In the genomic region with DNA sequence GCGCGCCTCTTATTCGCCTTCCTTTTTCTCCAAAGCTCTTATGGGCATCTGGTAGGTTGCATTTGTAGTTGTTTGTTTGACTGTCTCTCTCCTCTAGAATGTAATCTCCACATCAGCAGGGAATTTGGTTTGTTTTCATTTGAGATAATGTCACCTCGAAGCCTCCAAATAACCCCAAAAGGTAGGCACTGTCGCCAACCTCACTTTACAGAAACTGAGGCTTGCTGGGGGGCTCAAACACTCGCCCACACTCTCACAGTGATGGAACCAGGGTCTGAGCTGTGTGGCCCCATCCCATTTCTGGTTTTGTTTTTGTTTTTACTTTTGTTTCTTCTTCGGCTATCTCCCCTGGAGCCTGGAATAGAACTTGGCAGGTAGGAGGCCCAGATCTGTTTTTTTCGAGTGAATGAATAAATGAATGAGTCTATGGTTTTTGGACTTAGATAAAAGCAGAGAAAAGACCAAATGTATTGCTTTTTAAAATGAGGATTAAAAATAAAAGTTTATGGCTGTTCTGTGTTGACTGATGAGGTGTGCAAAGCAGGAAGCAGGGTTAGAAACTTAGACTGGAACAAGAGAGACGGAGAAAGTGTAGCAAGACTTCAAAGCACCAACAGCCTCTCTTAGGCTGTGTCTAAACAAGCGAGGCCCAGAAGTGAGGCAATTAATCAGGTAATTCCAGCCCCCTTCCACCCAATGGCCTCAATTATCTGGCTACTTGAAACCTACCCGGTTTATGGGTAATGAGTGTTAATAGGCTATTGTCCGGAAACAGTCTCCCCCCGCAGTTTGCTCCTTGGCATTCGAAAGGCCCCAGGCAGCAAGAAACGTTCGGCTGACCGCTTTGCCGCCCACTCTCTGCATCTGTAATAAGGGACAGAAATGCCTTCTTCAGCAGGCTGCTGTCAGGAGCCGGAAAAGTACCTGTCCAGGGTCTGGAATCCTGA, we compare ENCODE assay signal across 14 cellular contexts.
A peak's percentile ranks its signal among the peaks of the same experiment; 100 is the strongest.
DNase-seq lines count a peak whose midpoint lies in the region.
"Had no signal": no experiment of that assay in that cellular context is flagged by ENCODE, and none has a peak within 500 bp of the region (broad histone marks: within the 10 kb centered on the region; RNA-seq: fewer than 3 reads in every experiment).

No MANE protein-coding gene starts in this region.

- peak; percentile 57 for DNase-seq in NCI-H748 (lab: John Stamatoyannopoulos, UW; ENCODE audit: unreplicated experiment)
- DNase-seq in NCI-H748 treated with DMSO at 0.1 percent for 48 hours (lab: John Stamatoyannopoulos, UW): no peak
- peak; percentile 66 for DNase-seq in HuH-7 (ENCODE audit: low spot score)
- peak; percentile 87 for DNase-seq in islet precursor cell
- peak; percentile 48 for DNase-seq in renal cortical epithelial cell (ENCODE audit: low read depth)
- no peak for DNase-seq in HCEC 1CT
- no peak for DNase-seq in stimulated activated CD4-positive, alpha-beta T cell treated with anti-CD3 and anti-CD28 coated beads, Interleukin-2, amount 100 ng/mL, for 24 hours
- no peak for DNase-seq in SKM-1 treated with dmso at 0.1 percent for 144 hours (lab: John Stamatoyannopoulos, UW; ENCODE audit: unreplicated experiment)
- DNase-seq: CD8-positive, alpha-beta memory T cell; DMS79; KBM-7; NCI-H187 treated with DMSO at 0.1 percent for 48 hours; NCI-H446; NCI-H526 treated with DMSO at 0.1 percent for 48 hours had no signal

Comparison
In these comparisons a context has a peak if more than half of its experiments do, and no peak if none do; other contexts are left out.
1. DNase-seq: peak in NCI-H748 (single experiment), HuH-7 (single experiment), islet precursor cell (single experiment) and renal cortical epithelial cell (single experiment); none in NCI-H748 treated with DMSO at 0.1 percent for 48 hours (single experiment), HCEC 1CT (single experiment), stimulated activated CD4-positive, alpha-beta T cell treated with anti-CD3 and anti-CD28 coated beads, Interleukin-2, amount 100 ng/mL, for 24 hours (0 of 2) and SKM-1 treated with dmso at 0.1 percent for 144 hours (single experiment).